Comparison of ENCODE assay signal across 8 cellular contexts in the genomic region with DNA sequence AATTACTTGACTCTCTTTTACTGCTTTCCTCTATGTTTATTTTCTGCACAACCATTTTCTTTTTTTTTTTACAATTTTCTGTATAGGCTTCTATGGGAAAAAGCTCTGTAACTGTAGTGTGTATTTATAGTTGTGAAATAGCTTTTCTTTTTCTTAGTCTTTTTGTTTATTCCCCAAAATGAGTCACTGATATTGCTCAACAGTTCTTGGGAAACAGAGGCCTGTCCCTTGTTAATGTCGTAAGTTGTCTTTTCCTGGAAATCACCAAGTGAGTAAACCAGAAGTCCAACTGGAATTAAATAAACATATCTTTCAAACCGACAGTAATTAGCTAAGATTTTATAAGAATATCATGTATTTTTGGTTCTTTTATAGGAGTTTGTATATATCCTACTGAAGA.
DNase-seq lines count a peak whose midpoint lies in the region; ATAC-seq and TF ChIP-seq lines count a peak whose summit lies in the region.

No MANE protein-coding gene starts in this region.

- DNase-seq in M059J (ENCODE audit: low read depth) (peak; percentile 96), brain pericyte (ENCODE audit: low read depth, low spot score) (peak; percentile 89), left lobe of liver (ENCODE audit: low spot score) (no peak), upper lobe of right lung (no peak), glutamatergic neuron (no peak), head of caudate nucleus (no peak)
- DNase-seq in activated CD8-positive, alpha-beta memory T cell treated with anti-CD3 and anti-CD28 coated beads, Interleukin-2, amount 50 U/mL, for 48 hours: no peak

- no peaks in the 10 kb centered on the region for H3K36me3 ChIP-seq in upper lobe of right lung

- TF ChIP-seq CTCF in upper lobe of right lung (IDR thresholded peaks at IDR 0.05): no peak
- TF ChIP-seq CTCF in glutamatergic neuron (IDR thresholded peaks at IDR 0.05; ENCODE audit: partially characterized antibody, unreplicated experiment): no peak

- no peaks in the 10 kb centered on the region for H3K27me3 Mint-ChIP-seq in glutamatergic neuron (ENCODE audit: unreplicated experiment)

- H3K4me1 ChIP-seq in upper lobe of right lung: peaks cover 12% of the 10 kb centered on the region

- no peaks in the 10 kb centered on the region for H3K9me3 ChIP-seq in upper lobe of right lung

- no peak overlapping the region for H3K4me3 ChIP-seq in upper lobe of right lung

- no peaks in the 10 kb centered on the region for H3K27me3 ChIP-seq in upper lobe of right lung

- H3K27ac Mint-ChIP-seq in glutamatergic neuron (ENCODE audit: unreplicated experiment): no peak overlapping the region

- no peak overlapping the region for H3K4me3 Mint-ChIP-seq in glutamatergic neuron (ENCODE audit: unreplicated experiment)

- peaks cover 1% of the 10 kb centered on the region for H3K36me3 Mint-ChIP-seq in glutamatergic neuron (ENCODE audit: unreplicated experiment)

- no peaks in the 10 kb centered on the region for H3K4me1 Mint-ChIP-seq in glutamatergic neuron (ENCODE audit: low read depth, unreplicated experiment)

- ATAC-seq in left lobe of liver (peak; percentile 76), upper lobe of right lung (peak; percentile 50), GM21619 (IDR thresholded peaks at IDR 0.05; ENCODE audit: unreplicated experiment) (no peak)

- intact Hi-C loops in upper lobe of right lung (cut with DNase I): no loop called here
- intact Hi-C loops in head of caudate nucleus (cut with DNase I): no loop called here

- H3K27ac ChIP-seq in upper lobe of right lung: peak overlapping the region; percentile 67

- peaks cover 1% of the 10 kb centered on the region for H3K9me3 Mint-ChIP-seq in glutamatergic neuron (ENCODE audit: unreplicated experiment)

Comparison
In these comparisons a context has a peak if more than half of its experiments do, and no peak if none do; other contexts are left out.
1. DNase-seq: peak in M059J (single experiment) and brain pericyte (single experiment); none in left lobe of liver (single experiment), upper lobe of right lung (single experiment), glutamatergic neuron (single experiment), head of caudate nucleus (0 of 42) and activated CD8-positive, alpha-beta memory T cell treated with anti-CD3 and anti-CD28 coated beads, Interleukin-2, amount 50 U/mL, for 48 hours (single experiment).